9 cellular contexts compared by ENCODE assay signal in genomic region chr4:99848576-99848975, GRCh38. TPM values are rescaled to one million over a fixed set of nuclear protein-coding genes. Genes with fewer than 3 reads are reported as not detected.
DNase-seq lines count a peak whose midpoint lies in the region; ATAC-seq and TF ChIP-seq lines count a peak whose summit lies in the region.
"Had no signal": no experiment of that assay in that cellular context is flagged by ENCODE, and none has a peak within 500 bp of the region (broad histone marks: within the 10 kb centered on the region; RNA-seq: fewer than 3 reads in every experiment).

No MANE protein-coding gene starts in this region.

- H2AFZ ChIP-seq in OCI-LY3 (ENCODE audit: low read depth, low read length): no peak overlapping the region

- no peaks in the 10 kb centered on the region for H3K9me3 ChIP-seq in OCI-LY3 (ENCODE audit: insufficient read depth, low read length)

- ATAC-seq in GM19025 (IDR thresholded peaks at IDR 0.05; ENCODE audit: low read depth, unreplicated experiment): peak; percentile 31
- peak; percentile 41 for ATAC-seq in HG02852 (IDR thresholded peaks at IDR 0.05; ENCODE audit: unreplicated experiment)

- CTCF ChIA-PET in RWPE1 (lab: Yijun Ruan, JAX): interaction anchor here (0.6 kb wide), 1 partner anchor 253 kb away, joined by 4 read pairs; no protein-coding TSS in a partner anchor

- H3K4me3 ChIP-seq in OCI-LY3 (ENCODE audit: low read length): no peak overlapping the region

- no peaks in the 10 kb centered on the region for H3K27me3 ChIP-seq in OCI-LY3 (ENCODE audit: low read depth, low read length)

- H3K27ac ChIP-seq in OCI-LY3 (ENCODE audit: low read length) (peak overlapping the region; percentile 13; the same call in 1 of the 2 replicates), RWPE1 (no peak overlapping the region)

- H3K9ac ChIP-seq in OCI-LY3 (ENCODE audit: low read length): no peak overlapping the region

- H3K36me3 ChIP-seq in OCI-LY3 (replicated peaks; ENCODE audit: low read depth, low read length): peaks cover 45% of the 10 kb centered on the region

- TF ChIP-seq CTCF in GM10266 (IDR thresholded peaks at IDR 0.05; ENCODE audit: control insufficient read depth, insufficient read depth, low read depth, missing control alignments) (no peak), OCI-LY3 (IDR thresholded peaks at IDR 0.05; ENCODE audit: low read depth, low read length) (no peak), RWPE1 (conservative IDR thresholded peaks at IDR 0.05; ENCODE audit: low read depth) (no peak)

- DNase-seq in GM10266 (ENCODE audit: extremely low spot score) (peak; percentile 25), iPS-NIHi7 (ENCODE audit: extremely low spot score) (no peak), RWPE1 (ENCODE audit: low spot score) (no peak), HT-29 (ENCODE audit: low spot score) (no peak)
- no peak for DNase-seq in NK-92 treated with Interleukin-12 subunit alpha and Interleukin-12 subunit beta, amount 100 ng/mL, for 24 hours (lab: John Stamatoyannopoulos, UW)
- DNase-seq: NCI-H2029 had no signal

- POLR2A ChIA-PET in RWPE1 (lab: Yijun Ruan, JAX; ENCODE audit: low non-redundant PET): no interaction called here

- H3K4me2 ChIP-seq in OCI-LY3 (ENCODE audit: low read length): peak overlapping the region; percentile 70

- H3K4me1 ChIP-seq in OCI-LY3 (ENCODE audit: low read length): peaks cover 77% of the 10 kb centered on the region

- H3K79me2 ChIP-seq in OCI-LY3 (ENCODE audit: low read length): peaks cover 8% of the 10 kb centered on the region; the same call in 1 of the 2 replicates

- H4K20me1 ChIP-seq in OCI-LY3 (ENCODE audit: insufficient read depth, low read length): peaks cover 31% of the 10 kb centered on the region

RNA-seq across cellular contexts. Expression of gene DAPP1, which starts 31.9 kb away (rescaled TPM):
- 2.5 and 3.8 TPM in 2 replicates for total RNA-seq in HT-29 (2014; rRNA removed; shearing (Covaris generic))

RNA-seq across cellular contexts. Expression of gene LAMTOR3, which starts 45.7 kb away (rescaled TPM):
- total RNA-seq in HT-29 (2014; rRNA removed; shearing (Covaris generic)): 17.3 and 18.7 TPM in 2 replicates
